In genomic region chr11:108115495-108116140, GRCh38 we compare ENCODE assay signal across 8 cellular contexts. TPM values are rescaled to one million over a fixed set of nuclear protein-coding genes. Genes with fewer than 3 reads are reported as not detected.
DNase-seq lines count a peak whose midpoint lies in the region; FAIRE-seq and TF ChIP-seq lines count a peak whose summit lies in the region.

No MANE protein-coding gene starts in this region.

- intact Hi-C loops in thyroid gland (cut with DNase I), result no loop called here

- no peaks in the 10 kb centered on the region for H3K9me3 ChIP-seq in thyroid gland
- no peaks in the 10 kb centered on the region for H3K9me3 ChIP-seq in effector memory CD4-positive, alpha-beta T cell (ENCODE audit: control insufficient read depth, low read length)

- peak overlapping the region; percentile 79 to 90 (median 87) for H3K27ac ChIP-seq in thyroid gland
- no peak overlapping the region for H3K27ac ChIP-seq in effector memory CD4-positive, alpha-beta T cell (ENCODE audit: insufficient read depth, low read length, poor library complexity, severe bottlenecking)

- peak in 1 of 2 donors; percentile 33 for TF ChIP-seq POLR2A in thyroid gland (IDR thresholded peaks at IDR 0.05)

- TF ChIP-seq CTCF in bronchial epithelial cell (IDR thresholded peaks at IDR 0.05; ENCODE audit: insufficient read depth, low read length, severe bottlenecking) (no peak), thyroid gland (IDR thresholded peaks at IDR 0.05) (no peak), GM10266 (IDR thresholded peaks at IDR 0.05; ENCODE audit: control insufficient read depth, insufficient read depth, low read depth, missing control alignments) (no peak)

- no peaks in the 10 kb centered on the region for H3K36me3 ChIP-seq in bronchial epithelial cell (ENCODE audit: control insufficient read depth, insufficient read depth, low read length)
- no peaks in the 10 kb centered on the region for H3K36me3 ChIP-seq in thyroid gland
- no peaks in the 10 kb centered on the region for H3K36me3 ChIP-seq in effector memory CD4-positive, alpha-beta T cell (ENCODE audit: control insufficient read depth, insufficient read depth, low read length)

- FAIRE-seq in bronchial epithelial cell (lab: Jason Lieb, UNC), result peak; percentile 87

- peaks cover 10 to 18% of the 10 kb centered on the region in 2 donors for H3K4me1 ChIP-seq in thyroid gland
- H3K4me1 ChIP-seq in effector memory CD4-positive, alpha-beta T cell (ENCODE audit: control insufficient read depth, insufficient read depth, low read length, poor library complexity, severe bottlenecking), result no peaks in the 10 kb centered on the region

- no peaks in the 10 kb centered on the region for H3K27me3 ChIP-seq in bronchial epithelial cell (ENCODE audit: control insufficient read depth, insufficient read depth, low read length)
- no peaks in the 10 kb centered on the region for H3K27me3 ChIP-seq in thyroid gland
- H3K27me3 ChIP-seq in effector memory CD4-positive, alpha-beta T cell (replicated peaks; ENCODE audit: control insufficient read depth, insufficient read depth, low read length, poor library complexity, severe bottlenecking), result no peaks in the 10 kb centered on the region

- 17 to 19% methylated on average over 5 of the region's 5 CpGs for WGBS in thyroid gland, 2 donors

- peak; percentile 29 for DNase-seq in D341Med (ENCODE audit: low spot score)
- DNase-seq in NCI-H187 (lab: John Stamatoyannopoulos, UW), result peak; percentile 29 to 52
- DNase-seq in bronchial epithelial cell (ENCODE audit: low read depth), result peak; percentile 86
- peak; percentile 96 for DNase-seq in kidney tubule cell (ENCODE audit: low spot score)
- DNase-seq in thyroid gland, result peak; percentile 91 to 94
- DNase-seq in NCI-H1048 (lab: John Stamatoyannopoulos, UW), result no peak
- no peak for DNase-seq in GM10266 (ENCODE audit: extremely low spot score)
- DNase-seq in effector memory CD4-positive, alpha-beta T cell, result no peak

- no peak overlapping the region for H3K4me3 ChIP-seq in bronchial epithelial cell (ENCODE audit: low read depth, low read length)
- no peak overlapping the region for H3K4me3 ChIP-seq in thyroid gland (replicated peaks in 1 of 3)
- no peak overlapping the region for H3K4me3 ChIP-seq in effector memory CD4-positive, alpha-beta T cell (ENCODE audit: insufficient read depth, low read depth, low read length, poor library complexity, severe bottlenecking)

RNA-seq across cellular contexts. Expression of gene ACAT1, which starts 5.7 kb away (rescaled TPM):
- total RNA-seq in bronchial epithelial cell (27.0 and 42.1 TPM in 2 replicates), thyroid gland (100 to 1,000 TPM in 2 of 4 donors, 10 to 100 TPM in 2; 69.9 to 399 (median 144) TPM)

Comparison
In these comparisons a context has a peak if more than half of its experiments do, and no peak if none do; other contexts are left out.
1. DNase-seq: peak in D341Med (single experiment), NCI-H187 (2 of 2), bronchial epithelial cell (single experiment), kidney tubule cell (single experiment) and thyroid gland (2 of 2); none in NCI-H1048 (single experiment), GM10266 (single experiment) and effector memory CD4-positive, alpha-beta T cell (0 of 3).